Comparison of ENCODE assay signal across 1 cellular context in the genomic region with DNA sequence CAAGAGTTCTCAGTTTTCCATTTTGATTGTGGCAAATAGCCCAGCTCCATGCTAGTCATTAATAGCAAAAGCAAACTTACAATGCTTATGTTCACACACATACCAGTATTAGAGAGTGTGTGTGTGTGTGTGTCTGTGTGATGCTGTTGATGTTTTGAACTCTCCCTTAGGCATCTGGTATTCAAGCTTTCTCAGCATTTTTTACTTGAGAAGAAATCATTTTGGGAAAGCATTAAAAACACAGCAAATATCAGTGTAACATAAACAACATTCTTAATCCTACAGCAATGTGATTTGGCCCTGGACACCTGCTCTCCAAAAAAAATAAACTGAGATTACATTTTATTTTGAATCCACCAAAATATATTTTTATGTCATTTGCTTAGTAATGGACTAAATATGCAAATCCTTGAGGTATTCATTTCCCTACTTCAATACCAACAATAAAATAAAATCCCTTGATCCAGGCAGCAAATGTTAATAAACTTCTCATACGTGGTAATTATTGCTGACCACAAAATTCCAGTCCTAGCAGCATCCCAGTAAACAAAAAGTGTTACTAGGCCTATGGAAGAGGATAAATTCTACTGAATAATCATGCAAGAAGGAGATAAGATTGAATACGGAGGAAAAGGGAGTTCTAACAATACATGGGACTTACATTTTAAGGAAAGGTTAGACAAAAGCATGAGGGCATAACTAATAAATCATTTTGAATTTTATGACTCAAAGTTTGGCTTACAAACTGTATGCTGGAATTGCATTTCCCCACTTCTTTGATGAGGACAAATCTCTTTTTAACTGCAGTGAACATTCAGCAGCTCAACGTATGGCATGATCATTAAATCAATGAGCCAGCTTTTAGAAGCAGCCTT.
TF ChIP-seq lines count a peak whose summit lies in the region.

No MANE protein-coding gene starts in this region.

TF ChIP-seq in endothelial cell of umbilical vein, 7 proteins besides CTCF, POLR2A, EP300 and RAD21 (continued from another document):
- TF ChIP-seq, protein P1, sequence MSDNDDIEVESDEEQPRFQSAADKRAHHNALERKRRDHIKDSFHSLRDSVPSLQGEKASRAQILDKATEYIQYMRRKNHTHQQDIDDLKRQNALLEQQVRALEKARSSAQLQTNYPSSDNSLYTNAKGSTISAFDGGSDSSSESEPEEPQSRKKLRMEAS (IDR thresholded peaks at IDR 0.05; ENCODE audit: insufficient read depth, insufficient read length): no peak
- TF ChIP-seq FOS (IDR thresholded peaks at IDR 0.05; ENCODE audit: borderline replicate concordance, insufficient read depth, low read length): no peak
- no peak for TF ChIP-seq GATA2 (IDR thresholded peaks at IDR 0.05; ENCODE audit: insufficient read depth, insufficient read length, low read depth, low read length)
TF ChIP-seq in endothelial cell of umbilical vein: peak in this region for 0.
